13 cellular contexts compared by ENCODE assay signal in genomic region chr1:229344139-229344538, GRCh38. TPM values are rescaled to one million over a fixed set of nuclear protein-coding genes. Genes with fewer than 3 reads are reported as not detected.
DNase-seq lines count a peak whose midpoint lies in the region; ATAC-seq, FAIRE-seq and TF ChIP-seq lines count a peak whose summit lies in the region.
"Had no signal": no experiment of that assay in that cellular context is flagged by ENCODE, and none has a peak within 500 bp of the region (broad histone marks: within the 10 kb centered on the region; RNA-seq: fewer than 3 reads in every experiment).

No MANE protein-coding gene starts in this region.

- no peak overlapping the region for H3K27ac Mint-ChIP-seq in endodermal cell

- DNase-seq in HepG2 (ENCODE audit: low spot score) (no peak), right lobe of liver (no peak), RPMI7951 (ENCODE audit: low read depth) (peak; percentile 21), endodermal cell (no peak), G401 (ENCODE audit: low spot score) (no peak), OCI-M2 (lab: John Stamatoyannopoulos, UW; ENCODE audit: unreplicated experiment) (no peak), C1 segment of cervical spinal cord (lab: John Stamatoyannopoulos, UW) (no peak)
- DNase-seq: NCI-H2081 treated with DMSO at 0.1 percent for 48 hours had no signal

- POLR2A ChIA-PET in HepG2 (lab: Yijun Ruan, JAX), result interaction anchor here (2.8 kb wide), 1 partner anchor 73 kb away, joined by 9 read pairs; the partner anchor contains the start of gene RAB4A

- CTCF ChIA-PET in HepG2 (lab: Yijun Ruan, JAX; ENCODE audit: low intra/inter-chr PET ratio, low total read pairs), result no interaction called here

- no peaks in the 10 kb centered on the region for H3K36me3 Mint-ChIP-seq in endodermal cell (ENCODE audit: low read depth)

- peaks cover 37% of the 10 kb centered on the region for H3K27me3 Mint-ChIP-seq in endodermal cell (ENCODE audit: insufficient read depth)

- TF ChIP-seq CTCF in HepG2 (CRISPR knock-in tag; IDR thresholded peaks at IDR 0.05) (no peak), right lobe of liver (IDR thresholded peaks at IDR 0.05) (no peak), endodermal cell (conservative IDR thresholded peaks at IDR 0.05) (no peak)

- H3K27ac ChIP-seq in HepG2 (ENCODE audit: extremely low read length, insufficient read depth, low read length) (no peak overlapping the region), right lobe of liver (no peak overlapping the region), endodermal cell (ENCODE audit: low read depth, low read length) (no peak overlapping the region), thymus (ENCODE audit: low read depth) (no peak overlapping the region)

- in situ Hi-C loops in HepG2 (cut with HindIII; ENCODE audit: extremely low pct_ligation_motif_present, low pct_unique_long_range_greater_than_20kb) (no loop called here), G401 (cut with HindIII; ENCODE audit: low sequenced_read_pairs) (no loop called here)

- H3K9me3 ChIP-seq in HepG2 (ENCODE audit: low read length) (no peaks in the 10 kb centered on the region), right lobe of liver (no peaks in the 10 kb centered on the region), endodermal cell (ENCODE audit: control insufficient read depth, low read length) (no peaks in the 10 kb centered on the region), thymus (ENCODE audit: control insufficient read depth) (no peaks in the 10 kb centered on the region)

- H3K4me3 ChIP-seq in HepG2 (replicated peaks in 1 of 3; ENCODE audit: insufficient read depth in 1 of 3, low read depth in 2 of 3, low read length in 3 of 3) (peak overlapping the region in 1 of 3 experiments; percentile 83; a peak in 1 of 6 replicates), right lobe of liver (no peak overlapping the region), endodermal cell (ENCODE audit: low read length) (no peak overlapping the region), thymus (ENCODE audit: low read length) (peak overlapping the region; percentile 90)

- peak overlapping the region; percentile 38 for H3K4me2 ChIP-seq in HepG2 (ENCODE audit: low read depth, low read length)

- no peaks in the 10 kb centered on the region for H4K20me1 ChIP-seq in HepG2 (ENCODE audit: insufficient read depth, low read length)

- no peak for ATAC-seq in HepG2
- ATAC-seq in right lobe of liver, result no peak
- ATAC-seq: left colon, Right ventricle myocardium inferior had no signal

- H3K36me3 ChIP-seq in HepG2 (replicated peaks in 1 of 2; ENCODE audit: control insufficient read depth in 1 of 2, insufficient read depth in 2 of 2, low read length in 2 of 2) (no peaks in the 10 kb centered on the region), right lobe of liver (no peaks in the 10 kb centered on the region), endodermal cell (ENCODE audit: control insufficient read depth, insufficient read depth, low read length) (peaks cover 4% of the 10 kb centered on the region), thymus (ENCODE audit: control insufficient read depth, insufficient read depth) (no peaks in the 10 kb centered on the region)

- no TSS peak for BruUV-seq in HepG2 (replicated peaks; lab: Mats Ljungman, UMichigan)

- FAIRE-seq in HepG2 (lab: Jason Lieb, UNC), result no peak
- FAIRE-seq: GM12892, urothelium cell line had no signal

- H3K9me3 Mint-ChIP-seq in endodermal cell, result peaks cover 4% of the 10 kb centered on the region

- WGBS in HepG2 (ENCODE audit: low lambda C conversion rate), result 85% methylated on average over 16 of the region's 16 CpGs
- 86% methylated on average over 16 of the region's 16 CpGs for WGBS in right lobe of liver (ENCODE audit: insufficient coverage, low coverage, low lambda C conversion rate, missing lambda C conversion rate)
- 94 to 95% methylated on average over 9 to 16 of the region's 16 CpGs for WGBS in endodermal cell (ENCODE audit: insufficient coverage in 1 of 2, insufficient read length in 1 of 2), 2 experiments
- WGBS in thymus, result 86% methylated on average over 16 of the region's 16 CpGs

- TF ChIP-seq RAD21 in HepG2 (CRISPR knock-in tag; IDR thresholded peaks at IDR 0.05), result no peak

- no peak overlapping the region for H3K9ac ChIP-seq in HepG2 (ENCODE audit: insufficient read depth, low read depth, low read length)
- H3K9ac ChIP-seq in endodermal cell (ENCODE audit: extremely low read depth, low read length, poor library complexity, severe bottlenecking), result no peak overlapping the region

- no peak overlapping the region for H2AFZ ChIP-seq in HepG2 (ENCODE audit: low read length)

- TF ChIP-seq EP300 in HepG2 (IDR thresholded peaks at IDR 0.05; ENCODE audit: low read depth in 2 of 2, low read length in 2 of 2), result no peak
- no peak for TF ChIP-seq EP300 in HepG2 (CRISPR knock-in tag; IDR thresholded peaks at IDR 0.05; ENCODE audit: borderline replicate concordance)

- peaks cover 26% of the 10 kb centered on the region for H3K79me2 ChIP-seq in HepG2 (ENCODE audit: insufficient read depth, low read length)

- peaks cover 17% of the 10 kb centered on the region for H3K4me1 Mint-ChIP-seq in endodermal cell

- peaks cover 0 to 6% of the 10 kb centered on the region in 2 experiments; a peak in 1 of 5 replicates for H3K27me3 ChIP-seq in HepG2 (ENCODE audit: control insufficient read depth in 1 of 2, insufficient read depth in 2 of 2, low read length in 2 of 2)
- no peaks in the 10 kb centered on the region for H3K27me3 ChIP-seq in right lobe of liver
- peaks cover 39% of the 10 kb centered on the region for H3K27me3 ChIP-seq in endodermal cell (ENCODE audit: control insufficient read depth, insufficient read depth, low read length, poor library complexity, severe bottlenecking)
- no peaks in the 10 kb centered on the region for H3K27me3 ChIP-seq in thymus (ENCODE audit: control insufficient read depth, insufficient read depth)

- intact Hi-C loops in HepG2 (cut with micrococcal nuclease; ENCODE audit: unreplicated experiment) (loop anchor here (5.0 to 10.0 kb wide), 3 partner anchors 63 to 141 kb away; no protein-coding TSS in a partner anchor), right lobe of liver (cut with DNase I) (no loop called here)

- H3K4me1 ChIP-seq in HepG2 (ENCODE audit: insufficient read depth, low read length) (peaks cover 50% of the 10 kb centered on the region), right lobe of liver (peaks cover 0 to 7% (median 0%) of the 10 kb centered on the region in 4 donors), endodermal cell (ENCODE audit: control insufficient read depth, insufficient read depth, low read length) (no peaks in the 10 kb centered on the region), thymus (ENCODE audit: control insufficient read depth, insufficient read depth, low read length) (peaks cover 11% of the 10 kb centered on the region)

- peak overlapping the region; percentile 80 for H3K4me3 Mint-ChIP-seq in endodermal cell

- TF ChIP-seq POLR2A in HepG2 (IDR thresholded peaks at IDR 0.05; ENCODE audit: insufficient read depth in 1 of 2, low read depth in 2 of 2, low read length in 2 of 2) (no peak), right lobe of liver (IDR thresholded peaks at IDR 0.05) (no peak)

TF ChIP-seq in HepG2, 621 proteins besides CTCF, POLR2A, EP300 and RAD21 (continues in another document):
- TF ChIP-seq ZNF598 (CRISPR knock-in tag; IDR thresholded peaks at IDR 0.05; ENCODE audit: borderline replicate concordance) (no peak), ZNF549 (CRISPR knock-in tag; IDR thresholded peaks at IDR 0.05) (no peak), NFIC (IDR thresholded peaks at IDR 0.05; ENCODE audit: low read length) (no peak), SMAD1 (CRISPR knock-in tag; IDR thresholded peaks at IDR 0.05; ENCODE audit: borderline replicate concordance, low read depth) (no peak)

RNA-seq across cellular contexts. Expression of gene CCSAP, which starts 1.3 kb away (rescaled TPM):
- total RNA-seq in HepG2 (2016; rRNA removed; fragmentation: Illumina TruSeq; extraction: Trizol) (9.0 and 10.0 TPM in 2 replicates), right lobe of liver (1 to 10 TPM; 1.4 to 3.2 (median 1.7) TPM), endodermal cell (10 to 100 TPM in 1 of 2 donors, 1 to 10 TPM in 1; 9.3 to 10.9 TPM)
- 1.1 and 1.4 TPM in 2 replicates for total RNA-seq in HepG2 (2016; cell fraction: cytosol; rRNA removed; fragmentation: Illumina TruSeq; extraction: Trizol; ENCODE audit: low read depth)
- 9.1 and 10.6 TPM in 2 replicates for total RNA-seq in HepG2 (2016; cell fraction: insoluble cytoplasmic fraction; rRNA removed; fragmentation: Illumina TruSeq; extraction: Trizol)
- 5.1 and 6.2 TPM in 2 replicates for total RNA-seq in HepG2 (2016; cell fraction: membrane; rRNA removed; fragmentation: Illumina TruSeq; extraction: Trizol)
- 8.2 and 9.2 TPM in 2 replicates for total RNA-seq in HepG2 (2016; cell fraction: nucleus; rRNA removed; fragmentation: Illumina TruSeq; extraction: Trizol)
- polyA plus RNA-seq in HepG2 (2011; rRNA removed) (3.1 and 3.7 TPM in 2 replicates), thymus (18.9 TPM)
- polyA plus RNA-seq in HepG2 (2011; cell fraction: cytosol; rRNA removed), result 1.8 and 2.8 TPM in 2 replicates
- 4.2 TPM in 2 replicates for polyA plus RNA-seq in HepG2 (2011; cell fraction: nucleus; rRNA removed)
- 3.8 and 4.7 TPM in 2 replicates for polyA plus RNA-seq in HepG2 (2012)
- 0.62 and 0.77 TPM in 2 replicates for polyA plus RNA-seq in HepG2 (2016; cell fraction: cytosol; fragmentation: Illumina TruSeq; extraction: Trizol; ENCODE audit: low read depth)
- 8.6 TPM in 2 replicates for polyA plus RNA-seq in HepG2 (2016; cell fraction: insoluble cytoplasmic fraction; fragmentation: Illumina TruSeq; extraction: Trizol; ENCODE audit: low read depth)
- 2.5 TPM in 2 replicates for polyA plus RNA-seq in HepG2 (2016; cell fraction: membrane; fragmentation: Illumina TruSeq; extraction: Trizol; ENCODE audit: low read depth)
- polyA plus RNA-seq in HepG2 (2016; cell fraction: nucleus; fragmentation: Illumina TruSeq; extraction: Trizol; ENCODE audit: insufficient read depth, low read depth), result 11.2 and 11.4 TPM in 2 replicates
- polyA minus RNA-seq in HepG2 (2011; rRNA and poly(A)+ RNA removed; ENCODE audit: low replicate concordance), result 3.9 and 4.7 TPM in 2 replicates
- polyA minus RNA-seq in HepG2 (2011; cell fraction: cytosol; rRNA and poly(A)+ RNA removed), result 5.4 and 5.9 TPM in 2 replicates
- 8.7 and 9.3 TPM in 2 replicates for polyA minus RNA-seq in HepG2 (2011; cell fraction: nucleus; rRNA and poly(A)+ RNA removed)
- total RNA-seq in RPMI7951 (2014; rRNA removed; shearing (Covaris generic)), result 19.1 and 22.8 TPM in 2 replicates
- polyA plus RNA-seq in endodermal cell (2013, experiment 1 of 2), result 11.1 TPM
- 11.2 TPM for polyA plus RNA-seq in endodermal cell (2013, experiment 2 of 2)
- total RNA-seq in G401 (2014; rRNA removed; shearing (Covaris generic)), result 5.1 and 7.9 TPM in 2 replicates
